In the genomic region with DNA sequence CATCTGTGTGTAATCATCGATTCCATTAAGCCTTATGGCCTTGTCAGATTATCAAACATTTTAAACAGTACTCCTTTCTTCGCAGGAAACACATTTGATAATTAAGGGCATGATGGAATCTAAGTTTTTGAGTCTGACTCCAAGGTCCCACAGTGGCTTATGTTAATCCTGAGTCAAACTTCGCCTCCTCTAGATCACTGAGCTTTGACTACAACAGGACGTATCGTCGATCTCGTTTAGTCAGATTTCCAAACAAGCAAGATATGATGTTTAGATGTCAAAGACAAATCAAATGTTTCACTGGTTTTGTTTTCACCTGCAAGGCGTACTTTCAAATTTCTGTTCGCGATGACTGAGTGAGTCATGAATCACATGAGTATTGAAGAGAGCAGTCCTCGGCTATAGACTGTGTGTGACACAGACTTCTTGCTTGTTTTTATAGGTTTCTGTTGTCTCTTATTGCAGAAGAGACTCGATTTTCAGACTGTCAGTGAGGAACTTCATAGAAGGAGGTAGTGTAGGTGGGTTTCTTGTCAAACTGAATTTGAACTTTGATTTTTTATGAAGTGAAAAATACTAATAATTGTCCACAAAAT, we compare ENCODE assay signal across 26 cellular contexts.
"Had no signal": no experiment of that assay in that cellular context is flagged by ENCODE, and none has a peak within 500 bp of the region (broad histone marks: within the 10 kb centered on the region; RNA-seq: fewer than 3 reads in every experiment).

No MANE protein-coding gene starts in this region.

- H3K27ac ChIP-seq: adrenal gland, ascending aorta, brain microvascular endothelial cell, lower lobe of right lung, testis, uterus, VCaP had no signal

- H3K36me3 Mint-ChIP-seq: activated naive CD8-positive, alpha-beta T cell; immature natural killer cell; naive B cell had no signal

- H3K36me3 ChIP-seq: adrenal gland, ascending aorta, brain microvascular endothelial cell, lower lobe of right lung, uterus had no signal

- H3K4me1 Mint-ChIP-seq: immature natural killer cell, naive B cell had no signal

- H3K4me1 ChIP-seq: adrenal gland, lower lobe of right lung, testis, uterus had no signal

- H3K27ac Mint-ChIP-seq: activated naive CD8-positive, alpha-beta T cell; immature natural killer cell; naive B cell; T-helper 2 cell treated with Interferon-gamma antibody and Interleukin-4, amounts not matched to agents 5 μg/mL and 100 μg/mL, for 36 hours had no signal

- H3K4me3 ChIP-seq: adrenal gland, ascending aorta, lower lobe of right lung, testis, uterus had no signal

- H3K9me3 Mint-ChIP-seq: T-helper 2 cell treated with Interferon-gamma antibody and Interleukin-4, amounts not matched to agents 5 μg/mL and 100 μg/mL, for 36 hours had no signal

- H3K9me3 ChIP-seq: adrenal gland, ascending aorta, lower lobe of right lung, testis, uterus had no signal

- ATAC-seq: left lobe of liver, lower lobe of right lung had no signal

- H3K27me3 ChIP-seq: adrenal gland, ascending aorta, brain microvascular endothelial cell, testis, uterus had no signal

- DNase-seq: activated CD4-positive, alpha-beta T cell treated with anti-CD3 and anti-CD28 coated beads, Interleukin-2, amount 50 U/mL, for 4 hours; activated CD8-positive, alpha-beta memory T cell treated with anti-CD3 and anti-CD28 coated beads, Interleukin-2, amount 50 U/mL, for 48 hours; activated gamma-delta T cell treated with Interleukin-2 at 50 U/mL for 16 hours; activated T-cell treated with anti-CD3 and anti-CD28 coated beads, Interleukin-2, amount 50 U/mL, for 4 hours; adrenal gland; brain microvascular endothelial cell; central memory CD4-positive, alpha-beta T cell; dermis blood vessel endothelial cell; effector CD8-positive, alpha-beta T cell; erythroblast; foreskin melanocyte; immature natural killer cell; lower lobe of right lung; naive B cell; occipital lobe; posterior cingulate gyrus; stimulated activated CD4-positive, alpha-beta T cell treated with anti-CD3 and anti-CD28 coated beads, Interleukin-2, amount 100 ng/mL, for 48 hours; stimulated activated naive CD4-positive, alpha-beta T cell; testis; trophoblast cell; uterus had no signal

- H3K4me3 Mint-ChIP-seq: activated naive CD8-positive, alpha-beta T cell; activated T-cell treated with anti-CD3 and anti-CD28 coated beads, Interleukin-2, amount 50 U/mL, for 4 hours; immature natural killer cell; naive B cell; T-helper 2 cell treated with Interferon-gamma antibody and Interleukin-4, amounts not matched to agents 5 μg/mL and 100 μg/mL, for 36 hours had no signal
